ENCODE assay signal across 1 cellular context in genomic region chr1:54199765-54200518, GRCh38.
TF ChIP-seq lines count a peak whose summit lies in the region.

Gene CYB5RL, minus strand, starts transcription at chr1:54200030. Its CDS starts 4,414 bp downstream, at chr1:54195616.
Gene MRPL37, plus strand, starts transcription at chr1:54200167. Its CDS starts 77 bp downstream, at chr1:54200244.

TF ChIP-seq in HepG2, 621 proteins besides CTCF, POLR2A, EP300 and RAD21 (continued from another document and continues in another):
- TF ChIP-seq ZNF362 (CRISPR knock-in tag; IDR thresholded peaks at IDR 0.05; ENCODE audit: borderline replicate concordance) (no peak), ZBTB20 (CRISPR knock-in tag; IDR thresholded peaks at IDR 0.05; ENCODE audit: borderline replicate concordance, low read depth) (no peak), IKZF5 (CRISPR knock-in tag; IDR thresholded peaks at IDR 0.05) (no peak), SMARCE1 (IDR thresholded peaks at IDR 0.05; ENCODE audit: borderline replicate concordance) (no peak), CAMTA2 (CRISPR knock-in tag; IDR thresholded peaks at IDR 0.05; ENCODE audit: borderline replicate concordance) (no peak; the same call in 1 of the 2 replicates), GRHL1 (CRISPR knock-in tag; conservative IDR thresholded peaks at IDR 0.05) (no peak), CSRNP2 (CRISPR knock-in tag; conservative IDR thresholded peaks at IDR 0.05; ENCODE audit: low read depth) (no peak), GPN1 (CRISPR knock-in tag; IDR thresholded peaks at IDR 0.05; ENCODE audit: borderline replicate concordance) (no peak), ZNF205 (CRISPR knock-in tag; IDR thresholded peaks at IDR 0.05) (peak; percentile 72; the same call in 1 of the 2 replicates), ZFP36L1 (CRISPR knock-in tag; IDR thresholded peaks at IDR 0.05) (no peak), EED (CRISPR knock-in tag; IDR thresholded peaks at IDR 0.05) (no peak; the same call in 1 of the 2 replicates), ARID3A (IDR thresholded peaks at IDR 0.05; ENCODE audit: low read depth, low read length) (no peak), ZNF564 (CRISPR knock-in tag; IDR thresholded peaks at IDR 0.05) (no peak; the same call in 1 of the 2 replicates), ZNF143 (CRISPR knock-in tag; IDR thresholded peaks at IDR 0.05) (peak; percentile 91), ZNF713 (CRISPR knock-in tag; IDR thresholded peaks at IDR 0.05) (no peak), ZNF781 (CRISPR knock-in tag; IDR thresholded peaks at IDR 0.05; ENCODE audit: borderline replicate concordance, not compliant biosample characterization) (peak; percentile 82), ZNF510 (CRISPR knock-in tag; IDR thresholded peaks at IDR 0.05; ENCODE audit: low read depth) (no peak), ZFYVE20 (CRISPR knock-in tag; IDR thresholded peaks at IDR 0.05; ENCODE audit: borderline replicate concordance, low read depth) (no peak), CENPBD1 (CRISPR knock-in tag; IDR thresholded peaks at IDR 0.05; ENCODE audit: borderline replicate concordance, low read depth) (no peak), ZKSCAN1 (IDR thresholded peaks at IDR 0.05; ENCODE audit: low read length) (no peak), ZNF616 (CRISPR knock-in tag; IDR thresholded peaks at IDR 0.05; ENCODE audit: low read depth) (no peak), DNMT1 (CRISPR knock-in tag; IDR thresholded peaks at IDR 0.05) (0 out of 2 replicates have a peak, but pooled peaks have one; percentile 46), ZNF274 (CRISPR knock-in tag; IDR thresholded peaks at IDR 0.05) (no peak; the same call in 1 of the 2 replicates), GMEB1 (CRISPR knock-in tag; IDR thresholded peaks at IDR 0.05; ENCODE audit: borderline replicate concordance) (0 out of 2 replicates have a peak, but pooled peaks have one; percentile 29), ZNF891 (CRISPR knock-in tag; IDR thresholded peaks at IDR 0.05) (peak; percentile 21; the same call in 1 of the 2 replicates), DMAP1 (CRISPR knock-in tag; IDR thresholded peaks at IDR 0.05) (peak; percentile 63; the same call in 1 of the 2 replicates), POLR2AphosphoS5 (IDR thresholded peaks at IDR 0.05; ENCODE audit: low read depth, low read length) (peak; percentile 84), SNRNP70 (IDR thresholded peaks at IDR 0.05; ENCODE audit: low read depth, low read length) (no peak), PHF20 (CRISPR knock-in tag; IDR thresholded peaks at IDR 0.05) (peak; percentile 84), ZZZ3 (CRISPR knock-in tag; IDR thresholded peaks at IDR 0.05; ENCODE audit: borderline replicate concordance) (peak; percentile 57; the same call in 1 of the 2 replicates), ZNF569 (CRISPR knock-in tag; IDR thresholded peaks at IDR 0.05; ENCODE audit: borderline replicate concordance) (no peak), HMGA1 (CRISPR knock-in tag; conservative IDR thresholded peaks at IDR 0.05) (no peak), THAP11 (CRISPR knock-in tag; IDR thresholded peaks at IDR 0.05) (peak; percentile 77), SETDB1 (CRISPR knock-in tag; IDR thresholded peaks at IDR 0.05; ENCODE audit: borderline replicate concordance) (no peak), NR2C2 (CRISPR knock-in tag; IDR thresholded peaks at IDR 0.05; ENCODE audit: borderline replicate concordance) (no peak), ZNF816 (CRISPR knock-in tag; IDR thresholded peaks at IDR 0.05; ENCODE audit: borderline replicate concordance) (no peak)
- TF ChIP-seq, protein P1, sequence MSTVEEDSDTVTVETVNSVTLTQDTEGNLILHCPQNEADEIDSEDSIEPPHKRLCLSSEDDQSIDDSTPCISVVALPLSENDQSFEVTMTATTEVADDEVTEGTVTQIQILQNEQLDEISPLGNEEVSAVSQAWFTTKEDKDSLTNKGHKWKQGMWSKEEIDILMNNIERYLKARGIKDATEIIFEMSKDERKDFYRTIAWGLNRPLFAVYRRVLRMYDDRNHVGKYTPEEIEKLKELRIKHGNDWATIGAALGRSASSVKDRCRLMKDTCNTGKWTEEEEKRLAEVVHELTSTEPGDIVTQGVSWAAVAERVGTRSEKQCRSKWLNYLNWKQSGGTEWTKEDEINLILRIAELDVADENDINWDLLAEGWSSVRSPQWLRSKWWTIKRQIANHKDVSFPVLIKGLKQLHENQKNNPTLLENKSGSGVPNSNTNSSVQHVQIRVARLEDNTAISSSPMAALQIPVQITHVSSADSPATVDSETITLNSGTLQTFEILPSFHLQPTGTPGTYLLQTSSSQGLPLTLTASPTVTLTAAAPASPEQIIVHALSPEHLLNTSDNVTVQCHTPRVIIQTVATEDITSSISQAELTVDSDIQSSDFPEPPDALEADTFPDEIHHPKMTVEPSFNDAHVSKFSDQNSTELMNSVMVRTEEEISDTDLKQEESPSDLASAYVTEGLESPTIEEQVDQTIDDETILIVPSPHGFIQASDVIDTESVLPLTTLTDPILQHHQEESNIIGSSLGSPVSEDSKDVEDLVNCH (CRISPR knock-in tag; IDR thresholded peaks at IDR 0.05) = no peak
- TF ChIP-seq, protein P2, sequence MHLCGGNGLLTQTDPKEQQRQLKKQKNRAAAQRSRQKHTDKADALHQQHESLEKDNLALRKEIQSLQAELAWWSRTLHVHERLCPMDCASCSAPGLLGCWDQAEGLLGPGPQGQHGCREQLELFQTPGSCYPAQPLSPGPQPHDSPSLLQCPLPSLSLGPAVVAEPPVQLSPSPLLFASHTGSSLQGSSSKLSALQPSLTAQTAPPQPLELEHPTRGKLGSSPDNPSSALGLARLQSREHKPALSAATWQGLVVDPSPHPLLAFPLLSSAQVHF (CRISPR knock-in tag; IDR thresholded peaks at IDR 0.05) = 0 out of 2 replicates have a peak, but pooled peaks have one; percentile 10
- TF ChIP-seq, protein P3, sequence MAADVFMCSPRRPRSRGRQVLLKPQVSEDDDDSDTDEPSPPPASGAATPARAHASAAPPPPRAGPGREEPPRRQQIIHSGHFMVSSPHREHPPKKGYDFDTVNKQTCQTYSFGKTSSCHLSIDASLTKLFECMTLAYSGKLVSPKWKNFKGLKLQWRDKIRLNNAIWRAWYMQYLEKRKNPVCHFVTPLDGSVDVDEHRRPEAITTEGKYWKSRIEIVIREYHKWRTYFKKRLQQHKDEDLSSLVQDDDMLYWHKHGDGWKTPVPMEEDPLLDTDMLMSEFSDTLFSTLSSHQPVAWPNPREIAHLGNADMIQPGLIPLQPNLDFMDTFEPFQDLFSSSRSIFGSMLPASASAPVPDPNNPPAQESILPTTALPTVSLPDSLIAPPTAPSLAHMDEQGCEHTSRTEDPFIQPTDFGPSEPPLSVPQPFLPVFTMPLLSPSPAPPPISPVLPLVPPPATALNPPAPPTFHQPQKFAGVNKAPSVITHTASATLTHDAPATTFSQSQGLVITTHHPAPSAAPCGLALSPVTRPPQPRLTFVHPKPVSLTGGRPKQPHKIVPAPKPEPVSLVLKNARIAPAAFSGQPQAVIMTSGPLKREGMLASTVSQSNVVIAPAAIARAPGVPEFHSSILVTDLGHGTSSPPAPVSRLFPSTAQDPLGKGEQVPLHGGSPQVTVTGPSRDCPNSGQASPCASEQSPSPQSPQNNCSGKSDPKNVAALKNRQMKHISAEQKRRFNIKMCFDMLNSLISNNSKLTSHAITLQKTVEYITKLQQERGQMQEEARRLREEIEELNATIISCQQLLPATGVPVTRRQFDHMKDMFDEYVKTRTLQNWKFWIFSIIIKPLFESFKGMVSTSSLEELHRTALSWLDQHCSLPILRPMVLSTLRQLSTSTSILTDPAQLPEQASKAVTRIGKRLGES (CRISPR knock-in tag; IDR thresholded peaks at IDR 0.05; ENCODE audit: borderline replicate concordance) = 0 out of 2 replicates have a peak, but pooled peaks have one; percentile 42
- TF ChIP-seq, protein P4, sequence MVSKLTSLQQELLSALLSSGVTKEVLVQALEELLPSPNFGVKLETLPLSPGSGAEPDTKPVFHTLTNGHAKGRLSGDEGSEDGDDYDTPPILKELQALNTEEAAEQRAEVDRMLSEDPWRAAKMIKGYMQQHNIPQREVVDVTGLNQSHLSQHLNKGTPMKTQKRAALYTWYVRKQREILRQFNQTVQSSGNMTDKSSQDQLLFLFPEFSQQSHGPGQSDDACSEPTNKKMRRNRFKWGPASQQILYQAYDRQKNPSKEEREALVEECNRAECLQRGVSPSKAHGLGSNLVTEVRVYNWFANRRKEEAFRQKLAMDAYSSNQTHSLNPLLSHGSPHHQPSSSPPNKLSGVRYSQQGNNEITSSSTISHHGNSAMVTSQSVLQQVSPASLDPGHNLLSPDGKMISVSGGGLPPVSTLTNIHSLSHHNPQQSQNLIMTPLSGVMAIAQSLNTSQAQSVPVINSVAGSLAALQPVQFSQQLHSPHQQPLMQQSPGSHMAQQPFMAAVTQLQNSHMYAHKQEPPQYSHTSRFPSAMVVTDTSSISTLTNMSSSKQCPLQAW (CRISPR knock-in tag; IDR thresholded peaks at IDR 0.05) = no peak
- TF ChIP-seq, protein P5, sequence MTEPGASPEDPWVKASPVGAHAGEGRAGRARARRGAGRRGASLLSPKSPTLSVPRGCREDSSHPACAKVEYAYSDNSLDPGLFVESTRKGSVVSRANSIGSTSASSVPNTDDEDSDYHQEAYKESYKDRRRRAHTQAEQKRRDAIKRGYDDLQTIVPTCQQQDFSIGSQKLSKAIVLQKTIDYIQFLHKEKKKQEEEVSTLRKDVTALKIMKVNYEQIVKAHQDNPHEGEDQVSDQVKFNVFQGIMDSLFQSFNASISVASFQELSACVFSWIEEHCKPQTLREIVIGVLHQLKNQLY (CRISPR knock-in tag; IDR thresholded peaks at IDR 0.05) = no peak
